1 cellular context compared by ENCODE assay signal in genomic region chr6:111482959-111483735, GRCh38.
TF ChIP-seq lines count a peak whose summit lies in the region.

TSS of gene REV3L (minus strand) at chr6:111483218. CDS start at chr6:111482888, 330 bp downstream.

TF ChIP-seq in HepG2, 621 proteins besides CTCF, POLR2A, EP300 and RAD21 (continued from another document and continues in another):
- TF ChIP-seq ARID5B (CRISPR knock-in tag; IDR thresholded peaks at IDR 0.05) (no peak; the same call in 1 of the 2 replicates), ZNF441 (CRISPR knock-in tag; IDR thresholded peaks at IDR 0.05; ENCODE audit: borderline replicate concordance) (peak; percentile 15; the same call in 1 of the 2 replicates), SAFB2 (CRISPR knock-in tag; IDR thresholded peaks at IDR 0.05; ENCODE audit: borderline replicate concordance, low read depth) (0 out of 2 replicates have a peak, but pooled peaks have one; percentile 51), TSC22D2 (CRISPR knock-in tag; IDR thresholded peaks at IDR 0.05; ENCODE audit: borderline replicate concordance) (peak; percentile 40; the same call in 1 of the 2 replicates), SNAI1 (CRISPR knock-in tag; IDR thresholded peaks at IDR 0.05; ENCODE audit: borderline replicate concordance) (0 out of 2 replicates have a peak, but pooled peaks have one; percentile 37), ZNF180 (CRISPR knock-in tag; IDR thresholded peaks at IDR 0.05; ENCODE audit: borderline replicate concordance, low read depth) (0 out of 2 replicates have a peak, but pooled peaks have one; percentile 79), SNAPC5 (CRISPR knock-in tag; IDR thresholded peaks at IDR 0.05; ENCODE audit: borderline replicate concordance) (no peak), ZNF629 (CRISPR knock-in tag; conservative IDR thresholded peaks at IDR 0.05) (0 out of 2 replicates have a peak, but pooled peaks have one; percentile 22), E2F1 (CRISPR knock-in tag; IDR thresholded peaks at IDR 0.05) (peak; percentile 44; the same call in 1 of the 2 replicates), ZNF253 (CRISPR knock-in tag; IDR thresholded peaks at IDR 0.05; ENCODE audit: borderline replicate concordance) (peak; percentile 12; the same call in 1 of the 2 replicates), TCF12 (IDR thresholded peaks at IDR 0.05) (no peak), TCF12 (CRISPR knock-in tag; IDR thresholded peaks at IDR 0.05) (peak; percentile 44; the same call in 1 of the 2 replicates), SIN3A (IDR thresholded peaks at IDR 0.05; ENCODE audit: borderline replicate concordance, low read depth, low read length) (0 out of 2 replicates have a peak, but pooled peaks have one; percentile 78), ZFAT (CRISPR knock-in tag; conservative IDR thresholded peaks at IDR 0.05) (no peak; the same call in 1 of the 2 replicates), ZNF687 (CRISPR knock-in tag; IDR thresholded peaks at IDR 0.05) (peak; percentile 94), NR0B2 (CRISPR knock-in tag; IDR thresholded peaks at IDR 0.05) (peak; percentile 31; the same call in 1 of the 2 replicates), ZFP37 (CRISPR knock-in tag; IDR thresholded peaks at IDR 0.05; ENCODE audit: borderline replicate concordance) (no peak), STAG1 (CRISPR knock-in tag; IDR thresholded peaks at IDR 0.05) (no peak; the same call in 1 of the 2 replicates), TCF7L2 (IDR thresholded peaks at IDR 0.05; ENCODE audit: low read depth, low read length) (no peak), PREB (CRISPR knock-in tag; IDR thresholded peaks at IDR 0.05) (no peak), RFXAP (CRISPR knock-in tag; IDR thresholded peaks at IDR 0.05; ENCODE audit: borderline replicate concordance) (peak; percentile 98), HDAC2 (CRISPR knock-in tag; IDR thresholded peaks at IDR 0.05) (0 out of 2 replicates have a peak, but pooled peaks have one; percentile 32), ZBTB8A (CRISPR knock-in tag; IDR thresholded peaks at IDR 0.05; ENCODE audit: borderline replicate concordance, low read depth) (peak; percentile 13; the same call in 1 of the 2 replicates), ZNF232 (CRISPR knock-in tag; IDR thresholded peaks at IDR 0.05; ENCODE audit: borderline replicate concordance) (peak; percentile 57; the same call in 1 of the 2 replicates), SRSF1 (optimal IDR thresholded peaks at IDR 0.05; ENCODE audit: low read depth, low read length) (peak; percentile 76), HOXD1 (CRISPR knock-in tag; IDR thresholded peaks at IDR 0.05) (peak; percentile 96), KDM5B (CRISPR knock-in tag; IDR thresholded peaks at IDR 0.05; ENCODE audit: borderline replicate concordance) (peak; percentile 79), ZBED4 (CRISPR knock-in tag; IDR thresholded peaks at IDR 0.05; ENCODE audit: borderline replicate concordance) (no peak), AFF4 (CRISPR knock-in tag; IDR thresholded peaks at IDR 0.05) (no peak; the same call in 1 of the 2 replicates), ZNF75D (CRISPR knock-in tag; IDR thresholded peaks at IDR 0.05; ENCODE audit: borderline replicate concordance) (0 out of 2 replicates have a peak, but pooled peaks have one; percentile 58), ZBTB25 (CRISPR knock-in tag; IDR thresholded peaks at IDR 0.05) (peak; percentile 95)
